2 cellular contexts compared by ENCODE assay signal in the genomic region with DNA sequence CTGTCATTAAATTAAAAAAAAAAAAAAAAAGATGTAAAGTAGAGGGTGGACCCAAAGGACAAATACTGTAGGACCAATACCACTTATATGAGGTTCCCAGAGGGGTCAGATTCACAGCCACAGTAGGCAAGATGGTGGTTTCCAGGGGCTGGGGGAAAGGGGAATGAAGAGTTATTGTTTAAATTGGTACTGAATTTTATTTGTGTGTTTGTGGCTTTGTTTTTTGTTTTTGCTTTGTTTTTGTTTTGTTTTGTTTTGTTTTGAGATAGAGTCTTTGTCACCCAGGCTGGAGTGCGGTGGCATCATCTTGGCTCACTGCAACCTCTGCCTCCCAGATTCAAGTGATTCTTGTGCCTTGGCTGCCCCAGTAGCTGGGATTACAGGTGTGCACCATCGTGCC.
TF ChIP-seq lines count a peak whose summit lies in the region.

No MANE protein-coding gene starts in this region.

TF ChIP-seq in GM23338, 12 proteins besides CTCF, POLR2A, EP300 and RAD21 (continued from another document):
- no peak for TF ChIP-seq POLR2AphosphoS5 (IDR thresholded peaks at IDR 0.05; ENCODE audit: low read depth)
- TF ChIP-seq ETS1 (IDR thresholded peaks at IDR 0.05) = no peak
TF ChIP-seq in GM23338: peak in this region for 0.

TF ChIP-seq in K562, 482 proteins besides CTCF, POLR2A, EP300 and RAD21 (continued from another document):
- TF ChIP-seq CEBPZ (IDR thresholded peaks at IDR 0.05; ENCODE audit: borderline replicate concordance, low read depth, low read length) = no peak
- TF ChIP-seq ZNF76 (CRISPR knock-in tag; IDR thresholded peaks at IDR 0.05; ENCODE audit: borderline replicate concordance) = no peak
- TF ChIP-seq PRDM10 (IDR thresholded peaks at IDR 0.05; ENCODE audit: partially characterized antibody) = peak; percentile 36
- TF ChIP-seq NR3C1 (CRISPR knock-in tag; IDR thresholded peaks at IDR 0.05) = no peak
- TF ChIP-seq CREBBP (IDR thresholded peaks at IDR 0.05; ENCODE audit: low read depth, low read length) = no peak
- no peak for TF ChIP-seq NELFE (IDR thresholded peaks at IDR 0.05; ENCODE audit: insufficient read depth, insufficient read length)
